Comparison of ENCODE assay signal across 27 cellular contexts in genomic region chr4:8106451-8107025, GRCh38.
"Had no signal": no experiment of that assay in that cellular context is flagged by ENCODE, and none has a peak within 500 bp of the region (broad histone marks: within the 10 kb centered on the region; RNA-seq: fewer than 3 reads in every experiment).

No MANE protein-coding gene starts in this region.

- H3K27ac Mint-ChIP-seq: mesothelial cell of epicardium; natural killer cell treated with Interleukin-12 subunit alpha and Interleukin-12 subunit beta and Interleukin-15 and Interleukin-18, amount 100 ng/mL, for 72 hours; stimulated activated effector memory CD8-positive, alpha-beta T cell treated with anti-CD3 and anti-CD28 coated beads, Interleukin-12 subunit alpha, Interleukin-12 subunit beta, amount 100 ng/mL, for 72 hours; stimulated activated naive CD8-positive, alpha-beta T cell treated with anti-CD3 and anti-CD28 coated beads, Interleukin-15, Interleukin-2, amounts not matched to agents 100 ng/mL and 50 ng/mL, for 24 hours had no signal

- H3K4me1 ChIP-seq: upper lobe of left lung had no signal

- H3K27ac ChIP-seq: esophagus squamous epithelium, left lung, ovary, thoracic aorta, tibial nerve, upper lobe of left lung had no signal

- H3K4me3 ChIP-seq: esophagus squamous epithelium, left lung, mucosa of descending colon, ovary, thoracic aorta, tibial nerve, upper lobe of left lung had no signal

- H3K9me3 ChIP-seq: esophagus squamous epithelium, left lung, mucosa of descending colon, ovary, thoracic aorta, tibial nerve, upper lobe of left lung had no signal

- H3K36me3 ChIP-seq: left lung, ovary, thoracic aorta, upper lobe of left lung had no signal

- H3K36me3 Mint-ChIP-seq: mesothelial cell of epicardium; natural killer cell treated with Interleukin-12 subunit alpha and Interleukin-12 subunit beta and Interleukin-15 and Interleukin-18, amount 100 ng/mL, for 72 hours; stimulated activated effector memory CD8-positive, alpha-beta T cell treated with anti-CD3 and anti-CD28 coated beads, Interleukin-12 subunit alpha, Interleukin-12 subunit beta, amount 100 ng/mL, for 72 hours had no signal

- FAIRE-seq: endometrium, urothelium cell line had no signal

- H3K4me1 Mint-ChIP-seq: stimulated activated effector memory CD8-positive, alpha-beta T cell treated with anti-CD3 and anti-CD28 coated beads, Interleukin-12 subunit alpha, Interleukin-12 subunit beta, amount 100 ng/mL, for 72 hours had no signal

- ATAC-seq: effector memory CD8-positive, alpha-beta T cell; left cardiac atrium; left lung; mucosa of descending colon; sciatic nerve; stimulated activated effector memory CD8-positive, alpha-beta T cell treated with anti-CD3 and anti-CD28 coated beads, Interleukin-12 subunit alpha, Interleukin-12 subunit beta, amount 100 ng/mL, for 72 hours had no signal

- H3K4me3 Mint-ChIP-seq: effector memory CD8-positive, alpha-beta T cell; mesothelial cell of epicardium; naive B cell; natural killer cell treated with Interleukin-12 subunit alpha and Interleukin-12 subunit beta and Interleukin-15 and Interleukin-18, amount 100 ng/mL, for 72 hours; neural crest cell; stimulated activated effector memory CD8-positive, alpha-beta T cell treated with anti-CD3 and anti-CD28 coated beads, Interleukin-12 subunit alpha, Interleukin-12 subunit beta, amount 100 ng/mL, for 72 hours; stimulated activated naive CD8-positive, alpha-beta T cell treated with anti-CD3 and anti-CD28 coated beads, Interleukin-15, Interleukin-2, amounts not matched to agents 100 ng/mL and 50 ng/mL, for 24 hours had no signal

- H3K27me3 Mint-ChIP-seq: effector memory CD8-positive, alpha-beta T cell had no signal

- H3K9me3 Mint-ChIP-seq: effector memory CD8-positive, alpha-beta T cell; mesothelial cell of epicardium; natural killer cell treated with Interleukin-12 subunit alpha and Interleukin-12 subunit beta and Interleukin-15 and Interleukin-18, amount 100 ng/mL, for 72 hours; neural crest cell; stimulated activated effector memory CD8-positive, alpha-beta T cell treated with anti-CD3 and anti-CD28 coated beads, Interleukin-12 subunit alpha, Interleukin-12 subunit beta, amount 100 ng/mL, for 72 hours; stimulated activated naive CD8-positive, alpha-beta T cell treated with anti-CD3 and anti-CD28 coated beads, Interleukin-15, Interleukin-2, amounts not matched to agents 100 ng/mL and 50 ng/mL, for 24 hours had no signal

- DNase-seq: cerebellar nuclear complex; cortex of kidney; effector memory CD8-positive, alpha-beta T cell; erythroblast; esophagus squamous epithelium; foreskin melanocyte; left cardiac atrium; mesenchymal stem cell; naive B cell; nucleus accumbens; ovary; retina; stimulated activated CD4-positive, alpha-beta T cell treated with anti-CD3 and anti-CD28 coated beads, Interleukin-2, amount 100 ng/mL, for 24 hours; stimulated activated CD4-positive, alpha-beta T cell treated with anti-CD3 and anti-CD28 coated beads, Interleukin-4, amount 100 ng/mL, for 24 hours; upper lobe of left lung had no signal

- H3K27me3 ChIP-seq: ovary, tibial nerve, upper lobe of left lung had no signal
